12 cellular contexts compared by ENCODE assay signal in the genomic region with DNA sequence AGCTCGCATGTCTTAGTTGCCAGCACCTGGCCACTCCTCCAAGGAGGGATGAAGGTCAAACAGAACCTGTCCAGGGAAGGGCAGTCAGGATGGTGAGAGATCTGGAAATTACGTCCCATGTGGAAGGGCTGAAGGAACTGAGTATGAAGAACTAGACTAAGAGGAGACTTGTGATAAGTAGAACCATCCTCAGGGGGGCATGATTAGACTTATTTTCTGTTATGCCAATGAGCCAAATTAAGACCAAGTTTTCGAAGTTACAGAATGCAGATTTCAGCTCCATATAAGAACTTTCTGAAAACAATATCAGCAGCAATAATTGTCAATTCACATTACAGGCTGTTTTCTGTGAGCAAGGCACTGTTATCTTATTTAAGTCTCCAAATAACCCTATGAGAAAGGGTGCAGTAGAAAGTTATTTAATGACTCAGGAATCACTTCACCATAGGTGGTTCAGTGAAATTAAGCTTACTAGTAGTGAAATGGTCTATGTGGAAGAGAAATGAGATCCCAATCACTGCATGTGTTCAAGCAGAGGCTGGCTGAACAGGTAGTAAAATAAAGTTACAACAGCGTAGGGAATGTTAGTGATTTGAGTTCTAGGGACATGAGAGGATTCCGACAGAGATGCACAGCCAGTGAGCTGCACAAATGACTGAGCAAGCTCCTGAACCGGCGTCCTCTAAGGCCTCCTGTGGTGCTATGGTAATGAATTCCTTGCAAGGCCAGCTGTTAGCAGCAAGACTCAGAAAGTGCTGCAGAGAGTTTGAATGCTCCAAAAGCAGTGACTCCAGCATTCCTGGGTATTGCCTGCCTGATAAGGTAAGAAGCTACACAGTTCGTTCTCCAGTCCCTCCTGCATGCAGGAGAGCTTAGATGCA. TPM values are rescaled to one million over a fixed set of nuclear protein-coding genes. Genes with fewer than 3 reads are reported as not detected.
DNase-seq lines count a peak whose midpoint lies in the region; ATAC-seq and TF ChIP-seq lines count a peak whose summit lies in the region.
"Had no signal": no experiment of that assay in that cellular context is flagged by ENCODE, and none has a peak within 500 bp of the region (broad histone marks: within the 10 kb centered on the region; RNA-seq: fewer than 3 reads in every experiment).

No MANE protein-coding gene starts in this region.

- H3K9ac ChIP-seq in PC-3 (ENCODE audit: low read length), result no peak overlapping the region

- H3K4me3 ChIP-seq in PC-3 (ENCODE audit: low read length) (no peak overlapping the region), fibroblast of mammary gland (ENCODE audit: control insufficient read depth, low read depth, low read length) (no peak overlapping the region)
- H3K4me3 ChIP-seq: heart left ventricle, smooth muscle cell had no signal

- H3K27ac ChIP-seq in PC-3 (ENCODE audit: low read length), result no peak overlapping the region
- H3K27ac ChIP-seq: heart left ventricle had no signal

- H3K27me3 ChIP-seq in PC-3 (ENCODE audit: low read length), result no peaks in the 10 kb centered on the region
- H3K27me3 ChIP-seq: heart left ventricle had no signal

- no peak overlapping the region for H2AFZ ChIP-seq in PC-3 (ENCODE audit: low read length)

- CTCF ChIA-PET in HEK293T (lab: Yijun Ruan, JAX), result interaction anchor here (0.7 kb wide), 2 partner anchors 16 to 22 kb away, joined by 3 read pairs; a partner anchor contains a TSS
- CTCF ChIA-PET in PC-3 (lab: Charles Lee), result no interaction called here
- CTCF ChIA-PET in activated CD4-positive, alpha-beta memory T cell treated with anti-CD3 and anti-CD28 coated beads for 36 hours (lab: Charles Lee), result no interaction called here

- POLR2A ChIA-PET in HEK293T (lab: Yijun Ruan, JAX), result interaction anchor here (1.0 kb wide), 2 partner anchors 13 to 22 kb away, joined by 3 to 6 read pairs; a partner anchor contains a TSS
- POLR2A ChIA-PET in PC-3 (lab: Charles Lee; ENCODE audit: unreplicated experiment), result no interaction called here
- POLR2A ChIA-PET in activated CD4-positive, alpha-beta memory T cell treated with anti-CD3 and anti-CD28 coated beads for 36 hours (lab: Charles Lee), result no interaction called here

- no peaks in the 10 kb centered on the region for H3K36me3 ChIP-seq in PC-3 (ENCODE audit: low read depth, low read length)
- H3K36me3 ChIP-seq: heart left ventricle had no signal

- no peaks in the 10 kb centered on the region for H4K20me1 ChIP-seq in PC-3 (ENCODE audit: low read length)

- H3K27ac Mint-ChIP-seq in activated naive CD4-positive, alpha-beta T cell treated with anti-CD3 and anti-CD28 coated beads, Interleukin-2, amount 50 U/mL, for 72 hours, result no peak overlapping the region
- no peak overlapping the region for H3K27ac Mint-ChIP-seq in activated CD4-positive, alpha-beta memory T cell treated with anti-CD3 and anti-CD28 coated beads for 36 hours
- H3K27ac Mint-ChIP-seq: T-helper 1 cell treated with Interleukin-12 subunit alpha and Interleukin-12 subunit beta and Interleukin-4 antibody, amounts not matched to agents 30 μg/mL and 1 μg/mL, for 36 hours had no signal

- H3K27me3 Mint-ChIP-seq in activated CD4-positive, alpha-beta memory T cell treated with anti-CD3 and anti-CD28 coated beads for 36 hours, result peaks cover 3% of the 10 kb centered on the region

- no peak overlapping the region for H3K4me2 ChIP-seq in PC-3 (ENCODE audit: low read length)
- H3K4me2 ChIP-seq: smooth muscle cell had no signal

- H3F3A ChIP-seq in PC-3 (ENCODE audit: low read length, unreplicated experiment), result no peaks in the 10 kb centered on the region

- TF ChIP-seq CTCF in PC-3 (conservative IDR thresholded peaks at IDR 0.05; ENCODE audit: low read depth, low read length), result 0 out of 2 replicates have a peak, but pooled peaks have one; percentile 12
- TF ChIP-seq CTCF in fibroblast of mammary gland (conservative IDR thresholded peaks at IDR 0.05; ENCODE audit: control insufficient read depth, insufficient read depth, low read depth, low read length), result no peak

- no peak overlapping the region for H3K4me3 Mint-ChIP-seq in activated CD4-positive, alpha-beta memory T cell treated with anti-CD3 and anti-CD28 coated beads for 36 hours
- H3K4me3 Mint-ChIP-seq: CD8-positive, alpha-beta memory T cell; T-helper 1 cell treated with Interleukin-12 subunit alpha and Interleukin-12 subunit beta and Interleukin-4 antibody, amounts not matched to agents 30 μg/mL and 1 μg/mL, for 36 hours had no signal

- peak; percentile 83 for DNase-seq in DMS 273 (lab: John Stamatoyannopoulos, UW; ENCODE audit: unreplicated experiment)
- peak; percentile 16 for DNase-seq in HEK293T (ENCODE audit: extremely low spot score)
- no peak for DNase-seq in PC-3
- DNase-seq in fibroblast of mammary gland (ENCODE audit: low read depth), result peak; percentile 32
- no peak for DNase-seq in activated gamma-delta T cell (lab: John Stamatoyannopoulos, UW)
- DNase-seq in NCI-H1105 (lab: John Stamatoyannopoulos, UW), result no peak
- DNase-seq in activated naive CD4-positive, alpha-beta T cell treated with anti-CD3 and anti-CD28 coated beads, Interleukin-2, amount 50 U/mL, for 72 hours (ENCODE audit: low spot score in 2 of 2), result no peak
- DNase-seq in activated CD4-positive, alpha-beta memory T cell treated with anti-CD3 and anti-CD28 coated beads for 36 hours, result no peak
- DNase-seq: CD8-positive, alpha-beta memory T cell; heart left ventricle had no signal

- no peaks in the 10 kb centered on the region for H3K4me1 ChIP-seq in PC-3 (ENCODE audit: insufficient read depth, low read length)

- H3K4me1 Mint-ChIP-seq in activated CD4-positive, alpha-beta memory T cell treated with anti-CD3 and anti-CD28 coated beads for 36 hours (ENCODE audit: low read depth), result peaks cover 9% of the 10 kb centered on the region

- H3K9me3 ChIP-seq in PC-3 (ENCODE audit: low read length), result no peaks in the 10 kb centered on the region
- H3K9me3 ChIP-seq: heart left ventricle had no signal

- H3K9me3 Mint-ChIP-seq in activated naive CD4-positive, alpha-beta T cell treated with anti-CD3 and anti-CD28 coated beads, Interleukin-2, amount 50 U/mL, for 72 hours, result no peaks in the 10 kb centered on the region
- no peaks in the 10 kb centered on the region for H3K9me3 Mint-ChIP-seq in activated CD4-positive, alpha-beta memory T cell treated with anti-CD3 and anti-CD28 coated beads for 36 hours
- H3K9me3 Mint-ChIP-seq: CD8-positive, alpha-beta memory T cell; T-helper 1 cell treated with Interleukin-12 subunit alpha and Interleukin-12 subunit beta and Interleukin-4 antibody, amounts not matched to agents 30 μg/mL and 1 μg/mL, for 36 hours had no signal

- H3K79me2 ChIP-seq in PC-3 (ENCODE audit: low read length), result peaks cover 4% of the 10 kb centered on the region; the same call in 1 of the 2 replicates

- no TSS peak for BruUV-seq in PC-3 (replicated peaks; lab: Mats Ljungman, UMichigan)

- no peak for ATAC-seq in PC-3
- ATAC-seq in activated naive CD4-positive, alpha-beta T cell treated with anti-CD3 and anti-CD28 coated beads, Interleukin-2, amount 50 U/mL, for 72 hours, result no peak
- ATAC-seq: heart left ventricle had no signal

- intact Hi-C loops in PC-3 (cut with micrococcal nuclease), result no loop called here
- intact Hi-C loops in activated CD4-positive, alpha-beta memory T cell treated with anti-CD3 and anti-CD28 coated beads for 36 hours (cut with micrococcal nuclease), result no loop called here

- H3K9me2 ChIP-seq in PC-3 (replicated peaks; ENCODE audit: low read length), result no peaks in the 10 kb centered on the region

- H3K36me3 Mint-ChIP-seq in activated naive CD4-positive, alpha-beta T cell treated with anti-CD3 and anti-CD28 coated beads, Interleukin-2, amount 50 U/mL, for 72 hours, result peaks cover 0 to 5% of the 10 kb centered on the region in 2 donors
- no peaks in the 10 kb centered on the region for H3K36me3 Mint-ChIP-seq in activated CD4-positive, alpha-beta memory T cell treated with anti-CD3 and anti-CD28 coated beads for 36 hours

TF ChIP-seq in HEK293T, 16 proteins besides CTCF, POLR2A, EP300 and RAD21:
- no peak for TF ChIP-seq ZNF384 (IDR thresholded peaks at IDR 0.05)
- TF ChIP-seq L3MBTL2 (conservative IDR thresholded peaks at IDR 0.05), result no peak
- TF ChIP-seq SUZ12 (IDR thresholded peaks at IDR 0.05), result no peak
- no peak for TF ChIP-seq NFRKB (IDR thresholded peaks at IDR 0.05)
- no peak for TF ChIP-seq FOXA1 (IDR thresholded peaks at IDR 0.05)
- TF ChIP-seq ELF4 (IDR thresholded peaks at IDR 0.05), result no peak
- no peak for TF ChIP-seq LEF1 (IDR thresholded peaks at IDR 0.05; ENCODE audit: borderline replicate concordance)
- no peak for TF ChIP-seq FOXK2 (IDR thresholded peaks at IDR 0.05)
- no peak for TF ChIP-seq ARNT (IDR thresholded peaks at IDR 0.05)
- TF ChIP-seq, protein P1, sequence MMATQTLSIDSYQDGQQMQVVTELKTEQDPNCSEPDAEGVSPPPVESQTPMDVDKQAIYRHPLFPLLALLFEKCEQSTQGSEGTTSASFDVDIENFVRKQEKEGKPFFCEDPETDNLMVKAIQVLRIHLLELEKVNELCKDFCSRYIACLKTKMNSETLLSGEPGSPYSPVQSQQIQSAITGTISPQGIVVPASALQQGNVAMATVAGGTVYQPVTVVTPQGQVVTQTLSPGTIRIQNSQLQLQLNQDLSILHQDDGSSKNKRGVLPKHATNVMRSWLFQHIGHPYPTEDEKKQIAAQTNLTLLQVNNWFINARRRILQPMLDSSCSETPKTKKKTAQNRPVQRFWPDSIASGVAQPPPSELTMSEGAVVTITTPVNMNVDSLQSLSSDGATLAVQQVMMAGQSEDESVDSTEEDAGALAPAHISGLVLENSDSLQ (IDR thresholded peaks at IDR 0.05), result no peak
- no peak for TF ChIP-seq FOXM1 (IDR thresholded peaks at IDR 0.05; ENCODE audit: borderline replicate concordance)
- no peak for TF ChIP-seq HDGF (IDR thresholded peaks at IDR 0.05; ENCODE audit: borderline replicate concordance)
- TF ChIP-seq TARDBP (IDR thresholded peaks at IDR 0.05), result no peak
- no peak for TF ChIP-seq BHLHE40 (IDR thresholded peaks at IDR 0.05; ENCODE audit: borderline replicate concordance)
- no peak for TF ChIP-seq SP1 (IDR thresholded peaks at IDR 0.05)
- no peak for TF ChIP-seq CTBP1 (IDR thresholded peaks at IDR 0.05; ENCODE audit: borderline replicate concordance)

RNA-seq across cellular contexts. Expression of a gene that starts 4.5 kb away (rescaled TPM):
- total RNA-seq in PC-3 (2014; rRNA removed), result 20.2 and 29.8 TPM in 2 replicates
- 100 to 1,000 TPM in 1 of 2 donors, 10 to 100 TPM in 1; 75.1 to 108 TPM for total RNA-seq in activated naive CD4-positive, alpha-beta T cell treated with anti-CD3 and anti-CD28 coated beads, Interleukin-2, amount 50 U/mL, for 72 hours
- total RNA-seq in activated CD4-positive, alpha-beta memory T cell treated with anti-CD3 and anti-CD28 coated beads for 36 hours, result 10 to 100 TPM; 55.3 to 55.4 TPM

RNA-seq across cellular contexts. Expression of a gene that starts 22.1 kb away (rescaled TPM):
- 5.7 and 6.8 TPM in 2 replicates for total RNA-seq in PC-3 (2014; rRNA removed)
- 10 to 100 TPM; 14.6 to 25.9 TPM for total RNA-seq in activated naive CD4-positive, alpha-beta T cell treated with anti-CD3 and anti-CD28 coated beads, Interleukin-2, amount 50 U/mL, for 72 hours
- total RNA-seq in activated CD4-positive, alpha-beta memory T cell treated with anti-CD3 and anti-CD28 coated beads for 36 hours, result 10 to 100 TPM; 26.5 to 27.5 TPM

RNA-seq across cellular contexts. Expression of a gene that starts 27.3 kb away (rescaled TPM):
- total RNA-seq in PC-3 (2014; rRNA removed), result 773 and 829 TPM in 2 replicates
- 1,000 to 10,000 TPM; 1,912 to 2,327 TPM for total RNA-seq in activated naive CD4-positive, alpha-beta T cell treated with anti-CD3 and anti-CD28 coated beads, Interleukin-2, amount 50 U/mL, for 72 hours
- total RNA-seq in activated CD4-positive, alpha-beta memory T cell treated with anti-CD3 and anti-CD28 coated beads for 36 hours, result 1,000 to 10,000 TPM; 2,582 TPM

Comparison
In these comparisons a context has a peak if more than half of its experiments do, and no peak if none do; other contexts are left out.
1. DNase-seq: peak in DMS 273 (single experiment), HEK293T (single experiment) and fibroblast of mammary gland (single experiment); none in PC-3 (single experiment), activated gamma-delta T cell (single experiment), NCI-H1105 (single experiment), activated naive CD4-positive, alpha-beta T cell treated with anti-CD3 and anti-CD28 coated beads, Interleukin-2, amount 50 U/mL, for 72 hours (0 of 2) and activated CD4-positive, alpha-beta memory T cell treated with anti-CD3 and anti-CD28 coated beads for 36 hours (single experiment).